Comparison of ENCODE assay signal across 1 cellular context in the genomic region with DNA sequence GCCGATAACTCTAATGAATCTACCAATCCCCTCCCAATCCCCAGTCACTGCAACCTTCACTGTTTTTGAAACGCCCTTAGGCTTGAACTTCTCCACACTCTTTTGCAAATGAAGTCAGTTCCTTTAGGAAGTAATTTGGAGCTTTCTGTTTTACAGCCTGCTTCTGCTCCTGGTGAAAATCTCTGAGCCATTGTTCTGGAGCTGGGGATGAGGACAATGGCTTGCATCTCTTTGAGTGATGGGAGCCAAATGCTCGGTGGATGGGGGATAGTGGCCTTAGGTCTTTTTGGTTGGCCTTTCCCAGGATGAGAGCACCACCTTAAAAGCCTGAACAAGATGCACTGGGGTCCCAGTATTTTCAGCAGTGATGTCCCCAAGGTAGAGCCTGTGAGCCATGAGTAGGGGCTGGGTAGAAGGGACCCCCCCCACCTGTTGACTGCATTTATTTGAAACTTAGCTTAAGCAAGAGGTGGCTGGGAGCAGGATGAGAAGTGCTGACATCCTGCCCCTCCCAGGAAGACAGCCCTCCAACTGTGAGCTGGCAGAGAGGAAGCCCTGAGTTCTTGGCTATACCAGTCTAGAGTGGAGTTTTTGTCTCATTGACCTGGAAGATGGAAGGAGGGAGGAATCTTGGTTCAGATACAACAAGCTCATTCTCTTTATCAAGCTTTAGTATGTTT.
TF ChIP-seq lines count a peak whose summit lies in the region.

No MANE protein-coding gene starts in this region.

TF ChIP-seq in GM12878, 131 proteins besides CTCF, POLR2A, EP300 and RAD21:
- TF ChIP-seq SMC3 (IDR thresholded peaks at IDR 0.05; ENCODE audit: borderline replicate concordance, low read length) (no peak), EED (IDR thresholded peaks at IDR 0.05; ENCODE audit: low read depth) (no peak), PKNOX1 (IDR thresholded peaks at IDR 0.05) (no peak), CHD4 (IDR thresholded peaks at IDR 0.05) (no peak), TCF12 (IDR thresholded peaks at IDR 0.05; ENCODE audit: low read depth, low read length) (no peak), EGR1 (IDR thresholded peaks at IDR 0.05; ENCODE audit: borderline replicate concordance in 1 of 2, low read depth in 2 of 2, low read length in 2 of 2) (no peak), STAT1 (conservative IDR thresholded peaks at IDR 0.05) (no peak), SMAD1 (IDR thresholded peaks at IDR 0.05; ENCODE audit: low read depth, partially characterized antibody) (no peak), RAD51 (IDR thresholded peaks at IDR 0.05) (no peak), SPI1 (IDR thresholded peaks at IDR 0.05; ENCODE audit: borderline replicate concordance, insufficient read depth, low read depth, low read length) (no peak), SMARCA5 (IDR thresholded peaks at IDR 0.05) (no peak), NFXL1 (IDR thresholded peaks at IDR 0.05; ENCODE audit: borderline replicate concordance) (no peak), NR2F1 (conservative IDR thresholded peaks at IDR 0.05) (no peak)
- TF ChIP-seq, protein P1, sequence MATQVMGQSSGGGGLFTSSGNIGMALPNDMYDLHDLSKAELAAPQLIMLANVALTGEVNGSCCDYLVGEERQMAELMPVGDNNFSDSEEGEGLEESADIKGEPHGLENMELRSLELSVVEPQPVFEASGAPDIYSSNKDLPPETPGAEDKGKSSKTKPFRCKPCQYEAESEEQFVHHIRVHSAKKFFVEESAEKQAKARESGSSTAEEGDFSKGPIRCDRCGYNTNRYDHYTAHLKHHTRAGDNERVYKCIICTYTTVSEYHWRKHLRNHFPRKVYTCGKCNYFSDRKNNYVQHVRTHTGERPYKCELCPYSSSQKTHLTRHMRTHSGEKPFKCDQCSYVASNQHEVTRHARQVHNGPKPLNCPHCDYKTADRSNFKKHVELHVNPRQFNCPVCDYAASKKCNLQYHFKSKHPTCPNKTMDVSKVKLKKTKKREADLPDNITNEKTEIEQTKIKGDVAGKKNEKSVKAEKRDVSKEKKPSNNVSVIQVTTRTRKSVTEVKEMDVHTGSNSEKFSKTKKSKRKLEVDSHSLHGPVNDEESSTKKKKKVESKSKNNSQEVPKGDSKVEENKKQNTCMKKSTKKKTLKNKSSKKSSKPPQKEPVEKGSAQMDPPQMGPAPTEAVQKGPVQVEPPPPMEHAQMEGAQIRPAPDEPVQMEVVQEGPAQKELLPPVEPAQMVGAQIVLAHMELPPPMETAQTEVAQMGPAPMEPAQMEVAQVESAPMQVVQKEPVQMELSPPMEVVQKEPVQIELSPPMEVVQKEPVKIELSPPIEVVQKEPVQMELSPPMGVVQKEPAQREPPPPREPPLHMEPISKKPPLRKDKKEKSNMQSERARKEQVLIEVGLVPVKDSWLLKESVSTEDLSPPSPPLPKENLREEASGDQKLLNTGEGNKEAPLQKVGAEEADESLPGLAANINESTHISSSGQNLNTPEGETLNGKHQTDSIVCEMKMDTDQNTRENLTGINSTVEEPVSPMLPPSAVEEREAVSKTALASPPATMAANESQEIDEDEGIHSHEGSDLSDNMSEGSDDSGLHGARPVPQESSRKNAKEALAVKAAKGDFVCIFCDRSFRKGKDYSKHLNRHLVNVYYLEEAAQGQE (IDR thresholded peaks at IDR 0.05; ENCODE audit: low read depth, low read length) = no peak
- TF ChIP-seq, protein P2, sequence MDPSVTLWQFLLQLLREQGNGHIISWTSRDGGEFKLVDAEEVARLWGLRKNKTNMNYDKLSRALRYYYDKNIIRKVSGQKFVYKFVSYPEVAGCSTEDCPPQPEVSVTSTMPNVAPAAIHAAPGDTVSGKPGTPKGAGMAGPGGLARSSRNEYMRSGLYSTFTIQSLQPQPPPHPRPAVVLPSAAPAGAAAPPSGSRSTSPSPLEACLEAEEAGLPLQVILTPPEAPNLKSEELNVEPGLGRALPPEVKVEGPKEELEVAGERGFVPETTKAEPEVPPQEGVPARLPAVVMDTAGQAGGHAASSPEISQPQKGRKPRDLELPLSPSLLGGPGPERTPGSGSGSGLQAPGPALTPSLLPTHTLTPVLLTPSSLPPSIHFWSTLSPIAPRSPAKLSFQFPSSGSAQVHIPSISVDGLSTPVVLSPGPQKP (IDR thresholded peaks at IDR 0.05; ENCODE audit: low read depth, low read length) = no peak
TF ChIP-seq in GM12878: peak in this region for 0.
